1 cellular context compared by ENCODE assay signal in the genomic region with DNA sequence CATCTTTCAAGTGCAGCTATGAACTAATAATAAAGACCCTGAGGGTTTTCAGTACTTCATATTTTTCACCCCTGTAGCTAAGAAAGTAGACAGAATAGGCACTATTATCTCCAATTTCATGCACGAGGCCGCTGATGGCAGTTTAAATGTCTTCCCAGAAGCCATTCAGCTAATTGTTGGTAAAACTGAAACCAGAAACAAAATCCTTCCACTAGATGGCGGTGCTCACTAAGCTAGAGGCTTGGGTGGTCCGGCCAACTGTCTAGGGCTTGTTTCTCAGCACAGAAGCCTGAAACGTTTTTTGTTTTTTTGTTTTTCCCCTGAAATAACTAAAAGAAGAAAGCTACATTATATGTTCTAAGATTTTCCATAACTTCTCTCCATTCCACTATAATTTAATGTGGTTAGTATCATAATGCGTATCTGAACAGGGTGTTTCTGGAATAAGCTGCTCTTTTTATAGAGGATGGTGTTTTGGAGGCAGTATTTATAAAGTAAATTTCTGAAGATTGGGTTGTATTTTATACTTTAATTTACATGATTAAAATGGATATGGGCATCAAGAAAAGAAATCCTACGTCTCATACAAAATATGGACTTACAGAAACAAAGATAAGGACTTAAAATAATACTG.
TF ChIP-seq lines count a peak whose summit lies in the region.

No MANE protein-coding gene starts in this region.

TF ChIP-seq in GM23338, 12 proteins besides CTCF, POLR2A, EP300 and RAD21 (continued from another document):
- TF ChIP-seq, protein P1, sequence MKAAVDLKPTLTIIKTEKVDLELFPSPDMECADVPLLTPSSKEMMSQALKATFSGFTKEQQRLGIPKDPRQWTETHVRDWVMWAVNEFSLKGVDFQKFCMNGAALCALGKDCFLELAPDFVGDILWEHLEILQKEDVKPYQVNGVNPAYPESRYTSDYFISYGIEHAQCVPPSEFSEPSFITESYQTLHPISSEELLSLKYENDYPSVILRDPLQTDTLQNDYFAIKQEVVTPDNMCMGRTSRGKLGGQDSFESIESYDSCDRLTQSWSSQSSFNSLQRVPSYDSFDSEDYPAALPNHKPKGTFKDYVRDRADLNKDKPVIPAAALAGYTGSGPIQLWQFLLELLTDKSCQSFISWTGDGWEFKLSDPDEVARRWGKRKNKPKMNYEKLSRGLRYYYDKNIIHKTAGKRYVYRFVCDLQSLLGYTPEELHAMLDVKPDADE (IDR thresholded peaks at IDR 0.05) = no peak
- TF ChIP-seq, protein P2, sequence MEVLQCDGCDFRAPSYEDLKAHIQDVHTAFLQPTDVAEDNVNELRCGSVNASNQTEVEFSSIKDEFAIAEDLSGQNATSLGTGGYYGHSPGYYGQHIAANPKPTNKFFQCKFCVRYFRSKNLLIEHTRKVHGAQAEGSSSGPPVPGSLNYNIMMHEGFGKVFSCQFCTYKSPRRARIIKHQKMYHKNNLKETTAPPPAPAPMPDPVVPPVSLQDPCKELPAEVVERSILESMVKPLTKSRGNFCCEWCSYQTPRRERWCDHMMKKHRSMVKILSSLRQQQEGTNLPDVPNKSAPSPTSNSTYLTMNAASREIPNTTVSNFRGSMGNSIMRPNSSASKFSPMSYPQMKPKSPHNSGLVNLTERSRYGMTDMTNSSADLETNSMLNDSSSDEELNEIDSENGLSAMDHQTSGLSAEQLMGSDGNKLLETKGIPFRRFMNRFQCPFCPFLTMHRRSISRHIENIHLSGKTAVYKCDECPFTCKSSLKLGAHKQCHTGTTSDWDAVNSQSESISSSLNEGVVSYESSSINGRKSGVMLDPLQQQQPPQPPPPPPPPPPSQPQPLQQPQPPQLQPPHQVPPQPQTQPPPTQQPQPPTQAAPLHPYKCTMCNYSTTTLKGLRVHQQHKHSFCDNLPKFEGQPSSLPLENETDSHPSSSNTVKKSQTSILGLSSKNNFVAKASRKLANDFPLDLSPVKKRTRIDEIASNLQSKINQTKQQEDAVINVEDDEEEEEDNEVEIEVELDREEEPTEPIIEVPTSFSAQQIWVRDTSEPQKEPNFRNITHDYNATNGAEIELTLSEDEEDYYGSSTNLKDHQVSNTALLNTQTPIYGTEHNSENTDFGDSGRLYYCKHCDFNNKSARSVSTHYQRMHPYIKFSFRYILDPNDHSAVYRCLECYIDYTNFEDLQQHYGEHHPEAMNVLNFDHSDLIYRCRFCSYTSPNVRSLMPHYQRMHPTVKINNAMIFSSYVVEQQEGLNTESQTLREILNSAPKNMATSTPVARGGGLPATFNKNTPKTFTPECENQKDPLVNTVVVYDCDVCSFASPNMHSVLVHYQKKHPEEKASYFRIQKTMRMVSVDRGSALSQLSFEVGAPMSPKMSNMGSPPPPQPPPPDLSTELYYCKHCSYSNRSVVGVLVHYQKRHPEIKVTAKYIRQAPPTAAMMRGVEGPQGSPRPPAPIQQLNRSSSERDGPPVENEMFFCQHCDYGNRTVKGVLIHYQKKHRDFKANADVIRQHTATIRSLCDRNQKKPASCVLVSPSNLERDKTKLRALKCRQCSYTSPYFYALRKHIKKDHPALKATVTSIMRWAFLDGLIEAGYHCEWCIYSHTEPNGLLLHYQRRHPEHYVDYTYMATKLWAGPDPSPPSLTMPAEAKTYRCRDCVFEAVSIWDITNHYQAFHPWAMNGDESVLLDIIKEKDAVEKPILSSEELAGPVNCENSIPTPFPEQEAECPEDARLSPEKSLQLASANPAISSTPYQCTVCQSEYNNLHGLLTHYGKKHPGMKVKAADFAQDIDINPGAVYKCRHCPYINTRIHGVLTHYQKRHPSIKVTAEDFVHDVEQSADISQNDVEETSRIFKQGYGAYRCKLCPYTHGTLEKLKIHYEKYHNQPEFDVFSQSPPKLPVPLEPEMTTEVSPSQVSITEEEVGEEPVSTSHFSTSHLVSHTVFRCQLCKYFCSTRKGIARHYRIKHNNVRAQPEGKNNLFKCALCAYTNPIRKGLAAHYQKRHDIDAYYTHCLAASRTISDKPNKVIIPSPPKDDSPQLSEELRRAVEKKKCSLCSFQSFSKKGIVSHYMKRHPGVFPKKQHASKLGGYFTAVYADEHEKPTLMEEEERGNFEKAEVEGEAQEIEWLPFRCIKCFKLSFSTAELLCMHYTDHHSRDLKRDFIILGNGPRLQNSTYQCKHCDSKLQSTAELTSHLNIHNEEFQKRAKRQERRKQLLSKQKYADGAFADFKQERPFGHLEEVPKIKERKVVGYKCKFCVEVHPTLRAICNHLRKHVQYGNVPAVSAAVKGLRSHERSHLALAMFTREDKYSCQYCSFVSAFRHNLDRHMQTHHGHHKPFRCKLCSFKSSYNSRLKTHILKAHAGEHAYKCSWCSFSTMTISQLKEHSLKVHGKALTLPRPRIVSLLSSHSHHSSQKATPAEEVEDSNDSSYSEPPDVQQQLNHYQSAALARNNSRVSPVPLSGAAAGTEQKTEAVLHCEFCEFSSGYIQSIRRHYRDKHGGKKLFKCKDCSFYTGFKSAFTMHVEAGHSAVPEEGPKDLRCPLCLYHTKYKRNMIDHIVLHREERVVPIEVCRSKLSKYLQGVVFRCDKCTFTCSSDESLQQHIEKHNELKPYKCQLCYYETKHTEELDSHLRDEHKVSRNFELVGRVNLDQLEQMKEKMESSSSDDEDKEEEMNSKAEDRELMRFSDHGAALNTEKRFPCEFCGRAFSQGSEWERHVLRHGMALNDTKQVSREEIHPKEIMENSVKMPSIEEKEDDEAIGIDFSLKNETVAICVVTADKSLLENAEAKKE (CRISPR knock-in tag; IDR thresholded peaks at IDR 0.05) = no peak
TF ChIP-seq in GM23338: peak in this region for 0.
